In genomic region chr21:40155563-40155962, GRCh38 we compare ENCODE assay signal across 35 cellular contexts.
"Had no signal": no experiment of that assay in that cellular context is flagged by ENCODE, and none has a peak within 500 bp of the region (broad histone marks: within the 10 kb centered on the region; RNA-seq: fewer than 3 reads in every experiment).

No MANE protein-coding gene starts in this region.

- H3K4me1 ChIP-seq: adrenal gland, body of pancreas, breast epithelium had no signal

- H3K4me1 Mint-ChIP-seq: activated B cell treated with CpG ODN at 0.5 μM for 24 hours; activated CD4-positive, alpha-beta T cell treated with anti-CD3 and anti-CD28 coated beads, Interleukin-2, amount 10 ng/mL, durations not matched to agents 24 days and 14 days; activated naive CD8-positive, alpha-beta T cell treated with anti-CD3 and anti-CD28 coated beads for 36 hours; activated T-helper 17 cell treated with anti-CD3 and anti-CD28 coated beads, Interleukin-2, amount 50 U/mL, for 72 hours had no signal

- H3K9me3 ChIP-seq: adrenal gland, body of pancreas, breast epithelium had no signal

- H3K27ac ChIP-seq: adrenal gland, body of pancreas, brain microvascular endothelial cell, breast epithelium, VCaP had no signal

- H3K27ac Mint-ChIP-seq: activated B cell treated with CpG ODN at 0.5 μM for 24 hours; activated CD4-positive, alpha-beta memory T cell treated with anti-CD3 and anti-CD28 coated beads for 36 hours; activated CD4-positive, alpha-beta T cell treated with anti-CD3 and anti-CD28 coated beads, Interleukin-2, amount 10 ng/mL, durations not matched to agents 24 days and 14 days; activated CD8-positive, alpha-beta T cell treated with anti-CD3 and anti-CD28 coated beads for 36 hours; activated naive CD4-positive, alpha-beta T cell treated with anti-CD3 and anti-CD28 coated beads for 36 hours; activated naive CD8-positive, alpha-beta T cell treated with anti-CD3 and anti-CD28 coated beads for 36 hours; activated T-cell treated with anti-CD3 and anti-CD28 coated beads, Interleukin-2, amount 50 U/mL, for 72 hours; activated T-helper 1 cell treated with anti-CD3 and anti-CD28 coated beads, Interleukin-12 subunit alpha, Interleukin-12 subunit beta, Interleukin-2, Interleukin-4 antibody, amounts not matched to agents 30 ng/mL and 10 ng/mL and 1 ng/mL, durations not matched to agents 14 hours and 24 hours and 36 hours; activated T-helper 17 cell treated with anti-CD3 and anti-CD28 coated beads, Interleukin-2, amount 50 U/mL, for 72 hours; T-helper 1 cell treated with Interleukin-12 subunit alpha and Interleukin-12 subunit beta and Interleukin-4 antibody, amounts not matched to agents 30 μg/mL and 1 μg/mL, for 36 hours; T-helper 2 cell treated with Interferon-gamma antibody and Interleukin-4, amounts not matched to agents 5 μg/mL and 100 μg/mL, for 36 hours had no signal

- H3K27me3 Mint-ChIP-seq: activated B cell treated with CpG ODN at 0.5 μM for 24 hours; activated CD4-positive, alpha-beta memory T cell treated with anti-CD3 and anti-CD28 coated beads for 36 hours; activated CD4-positive, alpha-beta T cell treated with anti-CD3 and anti-CD28 coated beads, Interleukin-2, amount 10 ng/mL, durations not matched to agents 24 days and 14 days; activated CD8-positive, alpha-beta T cell treated with anti-CD3 and anti-CD28 coated beads for 36 hours; activated naive CD8-positive, alpha-beta T cell treated with anti-CD3 and anti-CD28 coated beads for 36 hours; activated T-helper 17 cell treated with anti-CD3 and anti-CD28 coated beads, Interleukin-2, amount 50 U/mL, for 72 hours had no signal

- H3K36me3 ChIP-seq: adrenal gland, brain microvascular endothelial cell, breast epithelium had no signal

- H3K27me3 ChIP-seq: adrenal gland, body of pancreas, brain microvascular endothelial cell, breast epithelium had no signal

- DNase-seq: activated B cell treated with CpG ODN at 0.5 μM for 24 hours; activated CD4-positive, alpha-beta memory T cell treated with anti-CD3 and anti-CD28 coated beads for 36 hours; activated CD4-positive, alpha-beta T cell treated with anti-CD3 and anti-CD28 coated beads for 4 hours; activated CD4-positive, alpha-beta T cell treated with anti-CD3 and anti-CD28 coated beads, Interleukin-2, amount 10 ng/mL, durations not matched to agents 24 days and 14 days; activated CD4-positive, alpha-beta T cell treated with anti-CD3 and anti-CD28 coated beads, Interleukin-2, amount 50 U/mL, for 1 hour; activated CD4-positive, alpha-beta T cell treated with anti-CD3 and anti-CD28 coated beads, Interleukin-2, amount 50 U/mL, for 4 hours; activated CD4-positive, CD25-positive, alpha-beta regulatory T cell treated with anti-CD3 and anti-CD28 coated beads, Interleukin-2, amount 50 U/mL, for 72 hours; activated CD8-positive, alpha-beta memory T cell treated with anti-CD3 and anti-CD28 coated beads, Interleukin-2, amount 50 U/mL, for 4 hours; activated CD8-positive, alpha-beta T cell treated with anti-CD3 and anti-CD28 coated beads for 36 hours; activated effector memory CD4-positive, alpha-beta T cell treated with anti-CD3 and anti-CD28 coated beads, Interleukin-2, amount 50 U/mL, for 16 hours; activated gamma-delta T cell treated with Interleukin-2 at 50 U/mL for 16 hours; activated naive CD4-positive, alpha-beta T cell; activated naive CD4-positive, alpha-beta T cell treated with anti-CD3 and anti-CD28 coated beads for 36 hours; activated naive CD4-positive, alpha-beta T cell treated with anti-CD3 and anti-CD28 coated beads, Interleukin-2, amount 50 U/mL, for 16 hours; activated naive CD8-positive, alpha-beta T cell treated with anti-CD3 and anti-CD28 coated beads for 36 hours; activated T-cell treated with anti-CD3 and anti-CD28 coated beads for 4 hours; activated T-cell treated with anti-CD3 and anti-CD28 coated beads, Interleukin-2, amount 50 U/mL, for 1 hour; activated T-cell treated with anti-CD3 and anti-CD28 coated beads, Interleukin-2, amount 50 U/mL, for 4 hours; activated T-cell treated with anti-CD3 and anti-CD28 coated beads, Interleukin-2, amount 50 U/mL, for 72 hours; adrenal gland; amniotic stem cell; aorta; body of pancreas; brain microvascular endothelial cell; central memory CD4-positive, alpha-beta T cell; T-helper 1 cell; T-helper 2 cell; T-helper 9 cell had no signal

- H3K4me3 ChIP-seq: adrenal gland, body of pancreas, breast epithelium had no signal

- H3K9me3 Mint-ChIP-seq: activated B cell treated with CpG ODN at 0.5 μM for 24 hours; activated CD4-positive, alpha-beta memory T cell treated with anti-CD3 and anti-CD28 coated beads for 36 hours; activated CD8-positive, alpha-beta T cell treated with anti-CD3 and anti-CD28 coated beads for 36 hours; activated naive CD4-positive, alpha-beta T cell treated with anti-CD3 and anti-CD28 coated beads for 36 hours; activated naive CD8-positive, alpha-beta T cell treated with anti-CD3 and anti-CD28 coated beads for 36 hours; activated T-helper 1 cell treated with anti-CD3 and anti-CD28 coated beads, Interleukin-12 subunit alpha, Interleukin-12 subunit beta, Interleukin-2, Interleukin-4 antibody, amounts not matched to agents 30 ng/mL and 10 ng/mL and 1 ng/mL, durations not matched to agents 14 hours and 24 hours and 36 hours; activated T-helper 17 cell treated with anti-CD3 and anti-CD28 coated beads, Interleukin-2, amount 50 U/mL, for 72 hours had no signal

- H3K4me3 Mint-ChIP-seq: activated B cell treated with CpG ODN at 0.5 μM for 24 hours; activated CD4-positive, alpha-beta memory T cell treated with anti-CD3 and anti-CD28 coated beads for 36 hours; activated CD4-positive, alpha-beta T cell treated with anti-CD3 and anti-CD28 coated beads, Interleukin-2, amount 10 ng/mL, durations not matched to agents 24 days and 14 days; activated CD8-positive, alpha-beta T cell treated with anti-CD3 and anti-CD28 coated beads for 36 hours; activated naive CD4-positive, alpha-beta T cell treated with anti-CD3 and anti-CD28 coated beads for 36 hours; activated naive CD8-positive, alpha-beta T cell treated with anti-CD3 and anti-CD28 coated beads for 36 hours; activated T-cell treated with anti-CD3 and anti-CD28 coated beads, Interleukin-2, amount 50 U/mL, for 4 hours; activated T-cell treated with anti-CD3 and anti-CD28 coated beads, Interleukin-2, amount 50 U/mL, for 72 hours; activated T-helper 1 cell treated with anti-CD3 and anti-CD28 coated beads, Interleukin-12 subunit alpha, Interleukin-12 subunit beta, Interleukin-2, Interleukin-4 antibody, amounts not matched to agents 30 ng/mL and 10 ng/mL and 1 ng/mL, durations not matched to agents 14 hours and 24 hours and 36 hours; activated T-helper 17 cell treated with anti-CD3 and anti-CD28 coated beads, Interleukin-2, amount 50 U/mL, for 72 hours; T-helper 1 cell treated with Interleukin-12 subunit alpha and Interleukin-12 subunit beta and Interleukin-4 antibody, amounts not matched to agents 30 μg/mL and 1 μg/mL, for 36 hours; T-helper 2 cell treated with Interferon-gamma antibody and Interleukin-4, amounts not matched to agents 5 μg/mL and 100 μg/mL, for 36 hours had no signal

- H3K36me3 Mint-ChIP-seq: activated CD4-positive, alpha-beta memory T cell treated with anti-CD3 and anti-CD28 coated beads for 36 hours; activated naive CD4-positive, alpha-beta T cell treated with anti-CD3 and anti-CD28 coated beads, Interleukin-2, amount 50 U/mL, for 72 hours; activated naive CD8-positive, alpha-beta T cell treated with anti-CD3 and anti-CD28 coated beads for 36 hours had no signal
